8 cellular contexts compared by ENCODE assay signal in the genomic region with DNA sequence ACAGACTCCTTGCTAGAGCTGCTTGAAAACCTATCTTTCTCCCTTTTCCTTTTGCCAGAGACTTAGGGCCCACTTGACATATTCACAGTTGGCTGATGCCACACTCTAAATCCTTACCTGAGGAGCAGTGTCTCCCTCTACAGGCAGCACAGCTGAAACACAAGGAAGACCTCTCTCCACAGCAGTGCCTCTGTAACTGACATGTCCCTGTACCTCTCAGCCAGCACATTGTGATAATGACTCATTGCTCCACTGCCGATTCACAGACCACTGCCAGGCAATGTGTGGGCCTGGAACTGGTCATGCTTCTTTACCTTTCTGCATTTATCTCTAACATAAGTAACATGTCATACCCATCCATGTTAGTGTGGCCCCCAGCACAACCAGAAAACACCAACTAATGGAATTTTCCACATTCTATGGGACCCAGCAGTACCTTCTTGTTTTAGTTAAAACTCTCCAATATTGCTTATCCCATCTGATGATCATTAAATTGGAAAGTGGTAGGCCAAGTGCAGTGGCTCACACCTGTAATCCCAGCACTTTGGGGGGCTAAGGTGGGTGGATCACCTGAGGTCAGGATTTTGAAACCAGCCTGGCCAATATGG. TPM values are rescaled to one million over a fixed set of nuclear protein-coding genes. Genes with fewer than 3 reads are reported as not detected.
DNase-seq lines count a peak whose midpoint lies in the region; ATAC-seq and TF ChIP-seq lines count a peak whose summit lies in the region.

No MANE protein-coding gene starts in this region.

- H3K27me3 ChIP-seq in neural cell (ENCODE audit: insufficient read depth, low read depth, low read length) (no peaks in the 10 kb centered on the region), aorta (ENCODE audit: control insufficient read depth in 1 of 2, insufficient read depth in 2 of 2, low read length in 1 of 2) (no peaks in the 10 kb centered on the region)

- no peak overlapping the region for H3K27ac ChIP-seq in neural cell (ENCODE audit: low read length)
- no peak overlapping the region for H3K27ac ChIP-seq in aorta (ENCODE audit: low read depth in 1 of 2, low read length in 2 of 2)

- intact Hi-C loops in activated CD4-positive, alpha-beta T cell treated with anti-CD3 and anti-CD28 coated beads, Interleukin-2, amount 10 ng/mL, durations not matched to agents 24 days and 14 days (cut with micrococcal nuclease), result loop anchor here (1.0 kb wide), 2 partner anchors 11 to 168 kb away; no protein-coding TSS in a partner anchor
- intact Hi-C loops in aorta (cut with DNase I), result no loop called here

- H3K27ac Mint-ChIP-seq in activated CD4-positive, alpha-beta T cell treated with anti-CD3 and anti-CD28 coated beads, Interleukin-2, amount 10 ng/mL, durations not matched to agents 24 days and 14 days, result peak overlapping the region; percentile 30

- H3K9me3 ChIP-seq in neural cell (ENCODE audit: low read length), result no peaks in the 10 kb centered on the region
- H3K9me3 ChIP-seq in aorta (ENCODE audit: control insufficient read depth, low read length), result peaks cover 2% of the 10 kb centered on the region

- TF ChIP-seq CTCF in neural cell (IDR thresholded peaks at IDR 0.05; ENCODE audit: poor library complexity, severe bottlenecking), result peak; percentile 73

- H3K4me2 ChIP-seq in neural cell (ENCODE audit: low read length), result no peak overlapping the region

- H3K9ac ChIP-seq in neural cell (ENCODE audit: low read length), result no peak overlapping the region

- H4K20me1 ChIP-seq in neural cell (ENCODE audit: insufficient read depth), result no peaks in the 10 kb centered on the region

- peaks cover 23% of the 10 kb centered on the region for H3K4me1 Mint-ChIP-seq in activated CD4-positive, alpha-beta T cell treated with anti-CD3 and anti-CD28 coated beads, Interleukin-2, amount 10 ng/mL, durations not matched to agents 24 days and 14 days

- H3K9me2 ChIP-seq in neural cell (ENCODE audit: insufficient read depth, low read length), result no peaks in the 10 kb centered on the region

- no peaks in the 10 kb centered on the region for H3K27me3 Mint-ChIP-seq in activated CD4-positive, alpha-beta T cell treated with anti-CD3 and anti-CD28 coated beads, Interleukin-2, amount 10 ng/mL, durations not matched to agents 24 days and 14 days

- H3K79me2 ChIP-seq in neural cell (replicated peaks; ENCODE audit: insufficient read depth, low read length), result no peaks in the 10 kb centered on the region

- no peaks in the 10 kb centered on the region for H3K9me3 Mint-ChIP-seq in activated CD4-positive, alpha-beta T cell treated with anti-CD3 and anti-CD28 coated beads, Interleukin-2, amount 10 ng/mL, durations not matched to agents 24 days and 14 days

- no peaks in the 10 kb centered on the region for H3F3A ChIP-seq in neural cell (ENCODE audit: insufficient read depth, low read length, poor library complexity, severe bottlenecking)

- TF ChIP-seq RAD21 in neural cell (conservative IDR thresholded peaks at IDR 0.05), result peak; percentile 78

- no peak for TF ChIP-seq EP300 in neural cell (conservative IDR thresholded peaks at IDR 0.05; ENCODE audit: poor library complexity, severe bottlenecking)

- peak; percentile 97 for ATAC-seq in GM19455 (IDR thresholded peaks at IDR 0.05; ENCODE audit: unreplicated experiment)
- peak; percentile 94 for ATAC-seq in HG03439 (IDR thresholded peaks at IDR 0.05; ENCODE audit: unreplicated experiment)
- ATAC-seq in aorta (ENCODE audit: low FRiP score), result peak; percentile 70

- H3K4me3 ChIP-seq in neural cell (ENCODE audit: low read length) (no peak overlapping the region), aorta (ENCODE audit: low read length in 2 of 2) (no peak overlapping the region)

- no peaks in the 10 kb centered on the region for H3K36me3 Mint-ChIP-seq in activated CD4-positive, alpha-beta T cell treated with anti-CD3 and anti-CD28 coated beads, Interleukin-2, amount 10 ng/mL, durations not matched to agents 24 days and 14 days (ENCODE audit: low read depth)

- H3K36me3 ChIP-seq in neural cell (ENCODE audit: insufficient read depth, low read length), result no peaks in the 10 kb centered on the region
- H3K36me3 ChIP-seq in aorta (ENCODE audit: control insufficient read depth in 1 of 2, insufficient read depth in 2 of 2, low read length in 1 of 2), result no peaks in the 10 kb centered on the region

- WGBS in aorta, 2 donors, result 15 to 16% methylated on average over 1 of the region's 1 CpG

- no peak overlapping the region for H2AFZ ChIP-seq in neural cell (ENCODE audit: low read depth, low read length)

- peak; percentile 80 for DNase-seq in DMS53 (lab: John Stamatoyannopoulos, UW)
- peak; percentile 65 for DNase-seq in NCI-H226
- DNase-seq in activated CD4-positive, alpha-beta T cell treated with anti-CD3 and anti-CD28 coated beads, Interleukin-2, amount 10 ng/mL, durations not matched to agents 24 days and 14 days, result peak; percentile 88
- peak; percentile 84 to 89 for DNase-seq in erythroblast (lab: John Stamatoyannopoulos, UW)
- peak in 1 of 2 donors; percentile 64 for DNase-seq in aorta

- H3K4me3 Mint-ChIP-seq in activated CD4-positive, alpha-beta T cell treated with anti-CD3 and anti-CD28 coated beads, Interleukin-2, amount 10 ng/mL, durations not matched to agents 24 days and 14 days, result no peak overlapping the region

- H3K4me1 ChIP-seq in aorta (ENCODE audit: control insufficient read depth in 1 of 2, insufficient read depth in 2 of 2, low read length in 2 of 2), result no peaks in the 10 kb centered on the region

- no peak for TF ChIP-seq POLR2A in erythroblast (IDR thresholded peaks at IDR 0.05; ENCODE audit: low read length)

TF ChIP-seq in neural cell, 6 proteins besides CTCF, POLR2A, EP300 and RAD21:
- TF ChIP-seq TAF1 (IDR thresholded peaks at IDR 0.05; ENCODE audit: low read depth) (no peak), SMC3 (conservative IDR thresholded peaks at IDR 0.05; ENCODE audit: poor library complexity) (peak; percentile 76)

RNA-seq across cellular contexts. Expression of gene GTF2A1, which starts 56.5 kb away (rescaled TPM):
- 42.6 and 43.4 TPM in 2 replicates for total RNA-seq in activated CD4-positive, alpha-beta T cell treated with anti-CD3 and anti-CD28 coated beads, Interleukin-2, amount 10 ng/mL, durations not matched to agents 24 days and 14 days
- 29.2 and 37.3 TPM in 2 replicates for polyA plus RNA-seq in neural cell
- 69.1 and 77.7 TPM in 2 replicates for polyA minus RNA-seq in neural cell
- total RNA-seq in aorta, result 10 to 100 TPM; 32.1 to 33.4 TPM
- 10 to 100 TPM in 1 of 2 donors, 1 to 10 TPM in 1; 8.5 to 10.7 TPM for polyA plus RNA-seq in aorta
